ENCODE assay signal across 10 cellular contexts in genomic region chr13:110125613-110126272, GRCh38.
DNase-seq lines count a peak whose midpoint lies in the region; TF ChIP-seq lines count a peak whose summit lies in the region.
"Had no signal": no experiment of that assay in that cellular context is flagged by ENCODE, and none has a peak within 500 bp of the region (broad histone marks: within the 10 kb centered on the region; RNA-seq: fewer than 3 reads in every experiment).

No MANE protein-coding gene starts in this region.

- no peaks in the 10 kb centered on the region for H3K9me3 ChIP-seq in HUES64 (ENCODE audit: insufficient read depth, low read depth, low read length)
- no peaks in the 10 kb centered on the region for H3K9me3 ChIP-seq in stomach
- peaks cover 2% of the 10 kb centered on the region for H3K9me3 ChIP-seq in WERI-Rb-1 (ENCODE audit: severe bottlenecking)

- TF ChIP-seq POLR2A in lower leg skin (IDR thresholded peaks at IDR 0.05): no peak
- no peak for TF ChIP-seq POLR2A in stomach (IDR thresholded peaks at IDR 0.05)

- H3K4me3 ChIP-seq in HUES64 (ENCODE audit: low read length) (peak overlapping the region; percentile 8; the same call in 1 of the 2 replicates), lower leg skin (ENCODE audit: low read depth, poor library complexity, severe bottlenecking) (no peak overlapping the region), stomach (no peak overlapping the region), WERI-Rb-1 (ENCODE audit: low read depth, low read length) (no peak overlapping the region)

- TF ChIP-seq CTCF in lower leg skin (IDR thresholded peaks at IDR 0.05) (no peak), stomach (IDR thresholded peaks at IDR 0.05) (no peak), WERI-Rb-1 (IDR thresholded peaks at IDR 0.05; ENCODE audit: low read depth, low read length) (no peak)

- no peaks in the 10 kb centered on the region for H3K27me3 ChIP-seq in HUES64 (ENCODE audit: insufficient read depth, low read length)
- peaks cover 0 to 26% (median 0%) of the 10 kb centered on the region in 3 donors for H3K27me3 ChIP-seq in stomach
- H3K27me3 ChIP-seq in WERI-Rb-1 (ENCODE audit: insufficient read depth, low read depth, severe bottlenecking): no peaks in the 10 kb centered on the region

- no peaks in the 10 kb centered on the region for H3K36me3 ChIP-seq in HUES64 (ENCODE audit: insufficient read depth, low read length)
- no peaks in the 10 kb centered on the region for H3K36me3 ChIP-seq in stomach
- H3K36me3 ChIP-seq in WERI-Rb-1: no peaks in the 10 kb centered on the region

- intact Hi-C loops in lower leg skin (cut with DNase I; ENCODE audit: low total_unique reads): no loop called here
- intact Hi-C loops in stomach (cut with DNase I; ENCODE audit: low total_unique reads): no loop called here

- TF ChIP-seq EP300 in stomach (IDR thresholded peaks at IDR 0.05): no peak

- peak overlapping the region; percentile 85 for H3K27ac ChIP-seq in HUES64 (ENCODE audit: low read depth, low read length)
- H3K27ac ChIP-seq in caudate nucleus (ENCODE audit: low read depth, low read length): peak overlapping the region; percentile 67
- H3K27ac ChIP-seq in stomach: peak overlapping the region in 4 of 5 donors; percentile 27 to 76 (median 63)
- no peak overlapping the region for H3K27ac ChIP-seq in WERI-Rb-1

- H3K4me1 ChIP-seq in HUES64 (ENCODE audit: insufficient read depth, low read length) (peaks cover 34% of the 10 kb centered on the region), stomach (peaks cover 0 to 18% (median 13%) of the 10 kb centered on the region in 4 donors)

- peak overlapping the region; percentile 47; the same call in 1 of the 2 replicates for H3K9ac ChIP-seq in HUES64 (ENCODE audit: low read depth, low read length)

- DNase-seq in caudate nucleus (lab: John Stamatoyannopoulos, UW) (no peak), lower leg skin (ENCODE audit: low spot score in 2 of 2) (peak; percentile 5 to 64), stomach (no peak), NCI-H2227 (lab: John Stamatoyannopoulos, UW; ENCODE audit: unreplicated experiment) (no peak), WERI-Rb-1 (no peak), SHP77 (lab: John Stamatoyannopoulos, UW) (no peak), cerebellar cortex (ENCODE audit: low spot score) (no peak)
- DNase-seq: activated CD8-positive, alpha-beta memory T cell treated with anti-CD3 and anti-CD28 coated beads, Interleukin-2, amount 10 ng/mL, durations not matched to agents 7 days and 5 days; erythroblast had no signal

- WGBS in HUES64: 86% methylated on average over 10 of the region's 10 CpGs
- 96 to 97% methylated on average over 10 of the region's 10 CpGs for WGBS in lower leg skin, 2 donors
- WGBS in stomach, 5 donors: 88 to 96% (median 90%) methylated on average over 10 of the region's 10 CpGs

Comparison
In these comparisons a context has a peak if more than half of its experiments do, and no peak if none do; other contexts are left out.
1. DNase-seq: peak in lower leg skin (2 of 2); none in caudate nucleus (0 of 61), stomach (single experiment), NCI-H2227 (single experiment), WERI-Rb-1 (single experiment), SHP77 (0 of 2) and cerebellar cortex (single experiment).